In genomic region chr17:17934214-17934613, GRCh38 we compare ENCODE assay signal across 16 cellular contexts. TPM values are rescaled to one million over a fixed set of nuclear protein-coding genes. Genes with fewer than 3 reads are reported as not detected.
DNase-seq lines count a peak whose midpoint lies in the region; ATAC-seq, FAIRE-seq and TF ChIP-seq lines count a peak whose summit lies in the region.
"Had no signal": no experiment of that assay in that cellular context is flagged by ENCODE, and none has a peak within 500 bp of the region (broad histone marks: within the 10 kb centered on the region; RNA-seq: fewer than 3 reads in every experiment).

No MANE protein-coding gene starts in this region.

- intact Hi-C loops in activated CD4-positive, alpha-beta T cell treated with anti-CD3 and anti-CD28 coated beads for 36 hours (cut with DNase I, micrococcal nuclease) = no loop called here

- H3K27ac Mint-ChIP-seq in activated CD4-positive, alpha-beta T cell treated with anti-CD3 and anti-CD28 coated beads for 36 hours = peak overlapping the region; percentile 37
- H3K27ac Mint-ChIP-seq in astrocyte (ENCODE audit: unreplicated experiment) = no peak overlapping the region
- H3K27ac Mint-ChIP-seq: IgD-negative memory B cell had no signal

- no peak overlapping the region for H3K27ac ChIP-seq in HEK293 (ENCODE audit: extremely low read depth, low read depth, low read length)
- H3K27ac ChIP-seq in astrocyte (ENCODE audit: low read depth, low read length) = peak overlapping the region; percentile 48
- H3K27ac ChIP-seq in neural cell (ENCODE audit: low read length) = no peak overlapping the region
- H3K27ac ChIP-seq: 22Rv1 had no signal

- H3K27me3 Mint-ChIP-seq in activated CD4-positive, alpha-beta T cell treated with anti-CD3 and anti-CD28 coated beads for 36 hours = no peaks in the 10 kb centered on the region
- H3K27me3 Mint-ChIP-seq in astrocyte (ENCODE audit: low read depth, unreplicated experiment) = no peaks in the 10 kb centered on the region
- H3K27me3 Mint-ChIP-seq: IgD-negative memory B cell had no signal

- peak; percentile 52 for ATAC-seq in activated CD4-positive, alpha-beta T cell treated with anti-CD3 and anti-CD28 coated beads for 36 hours

- CTCF ChIA-PET in activated CD4-positive, alpha-beta T cell treated with anti-CD3 and anti-CD28 coated beads for 36 hours (lab: Charles Lee) = interaction anchor here (1.6 kb wide), 1 partner anchor 99 kb away, joined by 4 read pairs; no protein-coding TSS in a partner anchor
- CTCF ChIA-PET in HEK293 (lab: Yijun Ruan, JAX) = interaction anchor here (0.8 to 3.0 kb wide), 4 partner anchors 9 to 99 kb away, joined by 3 to 13 read pairs (median 12); no protein-coding TSS in a partner anchor

- no peak overlapping the region for H3K9ac ChIP-seq in astrocyte (ENCODE audit: low read length)
- peak overlapping the region; percentile 13 for H3K9ac ChIP-seq in neural cell (ENCODE audit: low read length)

- no peak for DNase-seq in activated CD4-positive, alpha-beta T cell treated with anti-CD3 and anti-CD28 coated beads for 36 hours
- DNase-seq in activated CD4-positive, alpha-beta T cell treated with anti-CD3 and anti-CD28 coated beads for 4 hours = no peak
- DNase-seq in astrocyte (ENCODE audit: low read depth) (no peak), NCI-H1694 treated with DMSO at 0.1 percent for 48 hours (lab: John Stamatoyannopoulos, UW) (no peak), SHP77 treated with DMSO at 0.1 percent for 48 hours (lab: John Stamatoyannopoulos, UW) (no peak), HT-29 (ENCODE audit: low spot score) (no peak)
- DNase-seq: DMS 273 treated with DMSO at 0.1 percent for 48 hours, H7, NCI-H1417, NCI-H2029 treated with DMSO at 0.1 percent for 48 hours, NCI-H510A had no signal

- TF ChIP-seq CTCF in HEK293 (tag by site-specific recombination; IDR thresholded peaks at IDR 0.05) (no peak), astrocyte (IDR thresholded peaks at IDR 0.05; ENCODE audit: insufficient read depth, low read depth, low read length) (no peak), neural cell (IDR thresholded peaks at IDR 0.05; ENCODE audit: poor library complexity, severe bottlenecking) (no peak)

- H3K4me3 ChIP-seq in HEK293 (ENCODE audit: low read depth, low read length) (no peak overlapping the region), astrocyte (ENCODE audit: insufficient read depth, low read depth, low read length) (no peak overlapping the region), neural cell (ENCODE audit: low read length) (no peak overlapping the region)
- H3K4me3 ChIP-seq: Peyer's patch had no signal

- H3K4me3 Mint-ChIP-seq in activated CD4-positive, alpha-beta T cell treated with anti-CD3 and anti-CD28 coated beads for 36 hours = no peak overlapping the region
- no peak overlapping the region for H3K4me3 Mint-ChIP-seq in astrocyte (ENCODE audit: unreplicated experiment)
- H3K4me3 Mint-ChIP-seq: IgD-negative memory B cell had no signal

- H3K36me3 Mint-ChIP-seq in activated CD4-positive, alpha-beta T cell treated with anti-CD3 and anti-CD28 coated beads for 36 hours (ENCODE audit: low read depth) = no peaks in the 10 kb centered on the region
- no peaks in the 10 kb centered on the region for H3K36me3 Mint-ChIP-seq in astrocyte (ENCODE audit: low read depth, unreplicated experiment)
- H3K36me3 Mint-ChIP-seq: IgD-negative memory B cell had no signal

- H3K4me1 ChIP-seq in HEK293 (ENCODE audit: control insufficient read depth, insufficient read depth, low read length) (peaks cover 17% of the 10 kb centered on the region), astrocyte (ENCODE audit: insufficient read depth, low read length) (peaks cover 56% of the 10 kb centered on the region)

- TF ChIP-seq RAD21 in neural cell (conservative IDR thresholded peaks at IDR 0.05) = no peak

- no peak for FAIRE-seq in astrocyte (lab: Jason Lieb, UNC)

- H3K27me3 ChIP-seq in astrocyte (ENCODE audit: insufficient read depth, low read length) (no peaks in the 10 kb centered on the region), neural cell (ENCODE audit: insufficient read depth, low read depth, low read length) (no peaks in the 10 kb centered on the region)
- H3K27me3 ChIP-seq: Peyer's patch had no signal

- TF ChIP-seq EP300 in neural cell (conservative IDR thresholded peaks at IDR 0.05; ENCODE audit: poor library complexity, severe bottlenecking) = no peak

- H3K79me2 ChIP-seq in astrocyte (ENCODE audit: insufficient read depth, low read length) (peaks cover 58% of the 10 kb centered on the region), neural cell (replicated peaks; ENCODE audit: insufficient read depth, low read length) (peaks cover 21% of the 10 kb centered on the region)

- H3K4me2 ChIP-seq in astrocyte (ENCODE audit: low read length) = peak overlapping the region; percentile 12
- H3K4me2 ChIP-seq in neural cell (ENCODE audit: low read length) = no peak overlapping the region

- H3K9me2 ChIP-seq in neural cell (ENCODE audit: insufficient read depth, low read length) = no peaks in the 10 kb centered on the region

- POLR2A ChIA-PET in activated CD4-positive, alpha-beta T cell treated with anti-CD3 and anti-CD28 coated beads for 36 hours (lab: Charles Lee) = no interaction called here
- POLR2A ChIA-PET in HEK293 (lab: Yijun Ruan, JAX) = interaction anchor here (0.6 to 3.3 kb wide), 3 partner anchors 13 to 38 kb away, joined by 3 to 14 read pairs (median 9); partner anchors contain the start of genes DRC3 and TOM1L2

- peaks cover 3% of the 10 kb centered on the region for H3F3A ChIP-seq in neural cell (ENCODE audit: insufficient read depth, low read length, poor library complexity, severe bottlenecking)

- H4K20me1 ChIP-seq in astrocyte (ENCODE audit: insufficient read depth, low read length) (peaks cover 21% of the 10 kb centered on the region), neural cell (ENCODE audit: insufficient read depth) (no peaks in the 10 kb centered on the region)

- H3K4me1 Mint-ChIP-seq in activated CD4-positive, alpha-beta T cell treated with anti-CD3 and anti-CD28 coated beads for 36 hours = peaks cover 33% of the 10 kb centered on the region
- H3K4me1 Mint-ChIP-seq in astrocyte (ENCODE audit: low read depth, unreplicated experiment) = peaks cover 67% of the 10 kb centered on the region

- H2AFZ ChIP-seq in astrocyte (ENCODE audit: low read depth, low read length) (no peak overlapping the region), neural cell (ENCODE audit: low read depth, low read length) (no peak overlapping the region)

- H3K9me3 ChIP-seq in HEK293 (ENCODE audit: control insufficient read depth, insufficient read depth, low read depth, low read length) (no peaks in the 10 kb centered on the region), astrocyte (ENCODE audit: insufficient read depth, low read depth, low read length) (no peaks in the 10 kb centered on the region), neural cell (ENCODE audit: low read length) (no peaks in the 10 kb centered on the region)
- H3K9me3 ChIP-seq: Peyer's patch had no signal

- no peaks in the 10 kb centered on the region for H3K9me3 Mint-ChIP-seq in activated CD4-positive, alpha-beta T cell treated with anti-CD3 and anti-CD28 coated beads for 36 hours (ENCODE audit: low read depth)
- H3K9me3 Mint-ChIP-seq in astrocyte (ENCODE audit: unreplicated experiment) = no peaks in the 10 kb centered on the region
- H3K9me3 Mint-ChIP-seq: IgD-negative memory B cell had no signal

- H3K36me3 ChIP-seq in HEK293 (ENCODE audit: control insufficient read depth in 2 of 2, insufficient read depth in 1 of 2, low read length in 2 of 2) = no peaks in the 10 kb centered on the region
- H3K36me3 ChIP-seq in astrocyte (ENCODE audit: insufficient read depth, low read length) = no peaks in the 10 kb centered on the region
- H3K36me3 ChIP-seq in neural cell (ENCODE audit: insufficient read depth, low read length) = no peaks in the 10 kb centered on the region
- H3K36me3 ChIP-seq: Peyer's patch had no signal

TF ChIP-seq in HEK293, 187 proteins besides CTCF, POLR2A, EP300 and RAD21 (continues in another document):
- TF ChIP-seq ZNF146 (tag by site-specific recombination; IDR thresholded peaks at IDR 0.05) = peak; percentile 89

TF ChIP-seq in neural cell, 6 proteins besides CTCF, POLR2A, EP300 and RAD21 (continues in another document):
- TF ChIP-seq TAF1 (IDR thresholded peaks at IDR 0.05; ENCODE audit: low read depth) = no peak
- TF ChIP-seq MXI1 (conservative IDR thresholded peaks at IDR 0.05; ENCODE audit: poor library complexity, severe bottlenecking) = no peak
- TF ChIP-seq POLR2AphosphoS5 (IDR thresholded peaks at IDR 0.05) = no peak
- TF ChIP-seq REST (IDR thresholded peaks at IDR 0.05; ENCODE audit: borderline replicate concordance) = no peak
- no peak for TF ChIP-seq SMC3 (conservative IDR thresholded peaks at IDR 0.05; ENCODE audit: poor library complexity)

RNA-seq across cellular contexts. Expression of gene TOM1L2, which starts 38.0 kb away (rescaled TPM):
- total RNA-seq in activated CD4-positive, alpha-beta T cell treated with anti-CD3 and anti-CD28 coated beads for 36 hours = 10 to 100 TPM; 11.3 to 11.9 TPM
- 50.3 and 54.4 TPM in 2 replicates for total RNA-seq in astrocyte
- polyA plus RNA-seq in neural cell = 40.9 and 53.4 TPM in 2 replicates
- 53.1 and 57.1 TPM in 2 replicates for polyA minus RNA-seq in neural cell
- total RNA-seq in HT-29 (2014; rRNA removed; shearing (Covaris generic)) = 5.9 and 8.8 TPM in 2 replicates

RNA-seq across cellular contexts. Expression of gene DRC3, which starts 38.4 kb away (rescaled TPM):
- under 1 TPM; 0.11 to 0.18 TPM for total RNA-seq in activated CD4-positive, alpha-beta T cell treated with anti-CD3 and anti-CD28 coated beads for 36 hours
- 0.43 and 1.1 TPM in 2 replicates for total RNA-seq in astrocyte
- 1.3 and 1.9 TPM in 2 replicates for polyA plus RNA-seq in neural cell
- polyA minus RNA-seq in neural cell = 0.23 and 0.73 TPM in 2 replicates
- 0.03 and 0.78 TPM in 2 replicates for total RNA-seq in HT-29 (2014; rRNA removed; shearing (Covaris generic))
